ENCODE assay signal across 8 cellular contexts in the genomic region with DNA sequence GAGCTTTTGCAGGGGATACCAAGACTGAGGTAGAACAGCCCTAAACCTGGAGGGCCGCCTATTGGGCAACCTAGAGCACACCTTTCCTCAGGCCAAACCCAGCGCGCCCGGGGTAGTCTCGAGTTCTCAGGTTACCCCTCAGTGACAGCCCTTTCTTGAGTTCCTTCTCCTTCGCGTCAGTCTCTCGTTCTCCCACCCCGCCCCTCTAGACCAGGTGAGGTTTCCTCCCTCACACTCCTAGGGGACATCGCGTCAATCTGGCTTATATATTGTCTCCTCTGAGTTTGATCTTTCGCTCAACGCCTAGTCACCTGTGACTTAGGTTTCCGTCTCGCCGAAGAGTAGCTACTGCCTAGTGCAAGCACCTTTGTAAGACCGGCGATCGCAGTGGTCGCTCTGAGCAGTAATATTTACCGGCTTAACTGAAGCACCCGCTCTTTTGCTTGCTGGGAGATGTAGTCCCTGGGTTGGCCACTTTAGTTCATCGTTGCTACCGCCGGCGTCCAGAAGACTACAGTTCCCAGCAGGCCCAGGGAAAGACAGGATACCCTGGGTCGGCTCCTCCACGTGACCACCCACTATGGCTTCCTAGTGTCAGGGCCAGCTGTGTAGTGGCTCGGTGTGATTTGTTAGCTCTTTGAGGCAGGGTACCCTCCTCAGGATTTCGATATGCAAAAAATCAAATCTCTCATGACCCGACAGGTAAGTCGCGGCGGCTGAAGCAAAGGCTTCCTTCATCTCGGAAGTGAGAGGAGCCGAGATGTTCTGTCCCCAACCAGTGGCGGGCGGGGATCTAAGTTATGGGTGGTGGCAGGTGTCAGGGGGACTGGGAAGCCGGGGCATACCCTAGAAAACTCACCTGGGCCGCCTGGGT. TPM values are rescaled to one million over a fixed set of nuclear protein-coding genes. Genes with fewer than 3 reads are reported as not detected.
DNase-seq lines count a peak whose midpoint lies in the region; ATAC-seq and TF ChIP-seq lines count a peak whose summit lies in the region.

A gene with protein sequence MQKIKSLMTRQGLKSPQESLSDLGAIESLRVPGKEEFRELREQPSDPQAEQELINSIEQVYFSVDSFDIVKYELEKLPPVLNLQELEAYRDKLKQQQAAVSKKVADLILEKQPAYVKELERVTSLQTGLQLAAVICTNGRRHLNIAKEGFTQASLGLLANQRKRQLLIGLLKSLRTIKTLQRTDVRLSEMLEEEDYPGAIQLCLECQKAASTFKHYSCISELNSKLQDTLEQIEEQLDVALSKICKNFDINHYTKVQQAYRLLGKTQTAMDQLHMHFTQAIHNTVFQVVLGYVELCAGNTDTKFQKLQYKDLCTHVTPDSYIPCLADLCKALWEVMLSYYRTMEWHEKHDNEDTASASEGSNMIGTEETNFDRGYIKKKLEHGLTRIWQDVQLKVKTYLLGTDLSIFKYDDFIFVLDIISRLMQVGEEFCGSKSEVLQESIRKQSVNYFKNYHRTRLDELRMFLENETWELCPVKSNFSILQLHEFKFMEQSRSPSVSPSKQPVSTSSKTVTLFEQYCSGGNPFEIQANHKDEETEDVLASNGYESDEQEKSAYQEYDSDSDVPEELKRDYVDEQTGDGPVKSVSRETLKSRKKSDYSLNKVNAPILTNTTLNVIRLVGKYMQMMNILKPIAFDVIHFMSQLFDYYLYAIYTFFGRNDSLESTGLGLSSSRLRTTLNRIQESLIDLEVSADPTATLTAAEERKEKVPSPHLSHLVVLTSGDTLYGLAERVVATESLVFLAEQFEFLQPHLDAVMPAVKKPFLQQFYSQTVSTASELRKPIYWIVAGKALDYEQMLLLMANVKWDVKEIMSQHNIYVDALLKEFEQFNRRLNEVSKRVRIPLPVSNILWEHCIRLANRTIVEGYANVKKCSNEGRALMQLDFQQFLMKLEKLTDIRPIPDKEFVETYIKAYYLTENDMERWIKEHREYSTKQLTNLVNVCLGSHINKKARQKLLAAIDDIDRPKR (plus strand): TSS at position 568 of the 874 bp plus-strand sequence. CDS start 102 bp downstream, at position 670.

- H3K4me1 ChIP-seq in testis = peaks cover 3% of the 10 kb centered on the region

- H3K4me3 ChIP-seq in GM06990 (replicated peaks; ENCODE audit: low read depth, low read length) (peak within 1 kb of the TSS; percentile 70), testis (peak within 1 kb of the TSS; percentile 62 to 84)

- ATAC-seq in HG02610 (IDR thresholded peaks at IDR 0.05; ENCODE audit: unreplicated experiment) (peak; percentile 99), omental fat pad (ENCODE audit: low FRiP score) (peak; percentile 99)
- peak; percentile 99 for ATAC-seq in activated naive CD4-positive, alpha-beta T cell treated with anti-CD3 and anti-CD28 coated beads, Interleukin-2, amount 50 U/mL, for 72 hours

- peaks cover 7 to 9% of the 10 kb centered on the region in 2 donors for H3K36me3 Mint-ChIP-seq in activated naive CD4-positive, alpha-beta T cell treated with anti-CD3 and anti-CD28 coated beads, Interleukin-2, amount 50 U/mL, for 72 hours

- H3K36me3 ChIP-seq in GM06990 (ENCODE audit: control insufficient read depth, insufficient read depth, low read length) = no peaks in the 10 kb centered on the region
- no peaks in the 10 kb centered on the region for H3K36me3 ChIP-seq in testis (ENCODE audit: low read depth, missing control alignments)

- intact Hi-C loops in testis (cut with DNase I; ENCODE audit: low total_unique reads) = no loop called here

- H3K27me3 ChIP-seq in GM06990 (replicated peaks; ENCODE audit: control insufficient read depth, insufficient read depth, low read length) (no peaks in the 10 kb centered on the region), testis (no peaks in the 10 kb centered on the region)

- no peaks in the 10 kb centered on the region for H3K9me3 Mint-ChIP-seq in activated naive CD4-positive, alpha-beta T cell treated with anti-CD3 and anti-CD28 coated beads, Interleukin-2, amount 50 U/mL, for 72 hours

- DNase-seq in GM06990 (ENCODE audit: extremely low read depth, insufficient read length) (peak; percentile 90), NCI-H1092 treated with DMSO at 0.1 percent for 48 hours (lab: John Stamatoyannopoulos, UW) (peak; percentile 99), SKM-1 (lab: John Stamatoyannopoulos, UW; ENCODE audit: unreplicated experiment) (peak; percentile 95), glomerular visceral epithelial cell (ENCODE audit: extremely low spot score) (peak; percentile 95), omental fat pad (ENCODE audit: low spot score) (peak; percentile 73), testis (peak; percentile 99)
- DNase-seq in activated naive CD4-positive, alpha-beta T cell treated with anti-CD3 and anti-CD28 coated beads, Interleukin-2, amount 50 U/mL, for 72 hours (ENCODE audit: low spot score in 2 of 2) = peak; percentile 84 to 92

- H3K27ac ChIP-seq in testis = no peak within 1 kb of the TSS

- 1% methylated on average over 30 to 40 of the region's 40 CpGs for WGBS in testis, 2 donors

- no peaks in the 10 kb centered on the region for H3K9me3 ChIP-seq in testis

- TF ChIP-seq POLR2A in testis (IDR thresholded peaks at IDR 0.05) = no peak

- peak within 1 kb of the TSS; percentile 84 to 94 for H3K27ac Mint-ChIP-seq in activated naive CD4-positive, alpha-beta T cell treated with anti-CD3 and anti-CD28 coated beads, Interleukin-2, amount 50 U/mL, for 72 hours

- TF ChIP-seq CTCF in GM06990 (IDR thresholded peaks at IDR 0.05; ENCODE audit: insufficient read depth, low read length, poor library complexity, severe bottlenecking) = no peak
- TF ChIP-seq CTCF in omental fat pad (IDR thresholded peaks at IDR 0.05) = no peak
- peak in 1 of 3 experiments; percentile 42 for TF ChIP-seq CTCF in testis (IDR thresholded peaks at IDR 0.05)

RNA-seq across cellular contexts. Expression of the gene that starts here (rescaled TPM):
- 10 to 100 TPM; 18.8 to 41.6 TPM for total RNA-seq in activated naive CD4-positive, alpha-beta T cell treated with anti-CD3 and anti-CD28 coated beads, Interleukin-2, amount 50 U/mL, for 72 hours
- total RNA-seq in omental fat pad = 10 to 100 TPM; 11.3 to 33.7 (median 14.2) TPM
- 10 to 100 TPM; 22.9 to 26.6 TPM for total RNA-seq in testis
- 17.5 TPM for polyA plus RNA-seq in testis (ENCODE audit: insufficient read depth, low read depth, low replicate concordance)
